In genomic region chr4:3074846-3075651, GRCh38 we compare ENCODE assay signal across 8 cellular contexts. TPM values are rescaled to one million over a fixed set of nuclear protein-coding genes. Genes with fewer than 3 reads are reported as not detected.
A peak's percentile ranks its signal among the peaks of the same experiment; 100 is the strongest.
DNase-seq lines count a peak whose midpoint lies in the region; TF ChIP-seq lines count a peak whose summit lies in the region.

No MANE protein-coding gene starts in this region.

- no peak overlapping the region for H4K8ac ChIP-seq in neuronal stem cell (ENCODE audit: low read depth, low read length)

- peak; percentile 58 to 76 (median 68) for DNase-seq in NCI-H1417 (lab: John Stamatoyannopoulos, UW)
- DNase-seq in NCI-H1417 treated with DMSO at 0.1 percent for 48 hours (lab: John Stamatoyannopoulos, UW): no peak
- DNase-seq in Peyer's patch: peak; percentile 64 to 76 (median 71)
- DNase-seq in activated effector memory CD4-positive, alpha-beta T cell treated with Interleukin-2 at 50 U/mL for 16 hours: peak; percentile 10
- DNase-seq in fibroblast of the conjunctiva (ENCODE audit: low read depth): peak; percentile 17
- peak; percentile 73 for DNase-seq in neuronal stem cell (ENCODE audit: low spot score)
- peak; percentile 64 for DNase-seq in transverse colon

- H3K36me3 ChIP-seq in HUES6 (ENCODE audit: control insufficient read depth, insufficient read depth, low read length) (no peaks in the 10 kb centered on the region), Peyer's patch (no peaks in the 10 kb centered on the region), neuronal stem cell (replicated peaks in 1 of 2; ENCODE audit: control insufficient read depth in 2 of 2, insufficient read depth in 2 of 2, low read length in 2 of 2) (peaks cover 0 to 4% of the 10 kb centered on the region in 2 donors), transverse colon (no peaks in the 10 kb centered on the region)

- in situ Hi-C loops in transverse colon (cut with MboI; ENCODE audit: low pct_ligation_motif_present in 1 of 4, low pct_unique_long_range_greater_than_20kb in 1 of 4, low sequenced_read_pairs in 3 of 4): no loop called here

- H3K4me3 ChIP-seq in HUES6 (ENCODE audit: low read depth, low read length) (peak overlapping the region; percentile 100), Peyer's patch (peak overlapping the region; percentile 74 to 95 (median 86)), neuronal stem cell (ENCODE audit: low read length in 2 of 2) (peak overlapping the region; percentile 89 to 100), transverse colon (peak overlapping the region; percentile 74 to 96 (median 88))

- WGBS in neuronal stem cell (ENCODE audit: extremely low coverage in 2 of 2, insufficient read length in 2 of 2, insufficient replicate concordance in 1 of 2), 2 donors: no CpG with 5 or more reads among the region's 60 CpGs
- WGBS in transverse colon (ENCODE audit: low coverage in 1 of 2), 2 donors: 0% methylated on average over 1 to 33 of the region's 60 CpGs

- no peak overlapping the region for H3K4ac ChIP-seq in neuronal stem cell (ENCODE audit: low read length)

- H2BK15ac ChIP-seq in neuronal stem cell (ENCODE audit: low read length): peak overlapping the region; percentile 56

- peak overlapping the region; percentile 93 for H2AK5ac ChIP-seq in neuronal stem cell (ENCODE audit: low read depth, low read length)

- H3K79me1 ChIP-seq in neuronal stem cell (ENCODE audit: low read depth, low read length): peaks cover 8% of the 10 kb centered on the region

- H3K27ac ChIP-seq in HUES6 (ENCODE audit: low read depth, low read length) (peak overlapping the region; percentile 78), Peyer's patch (peak overlapping the region; percentile 89 to 98 (median 92)), neuronal stem cell (replicated peaks; ENCODE audit: low read length) (peak overlapping the region; percentile 70), transverse colon (peak overlapping the region; percentile 90 to 98 (median 96))

- TF ChIP-seq POLR2A in Peyer's patch (IDR thresholded peaks at IDR 0.05) (peak in 1 of 2 donors; percentile 32), transverse colon (IDR thresholded peaks at IDR 0.05) (peak; percentile 50)

- H2BK5ac ChIP-seq in neuronal stem cell (ENCODE audit: low read length): peak overlapping the region; percentile 85

- peak overlapping the region; percentile 87 for H3K23ac ChIP-seq in neuronal stem cell (ENCODE audit: low read depth, low read length, poor library complexity)

- H3K4me1 ChIP-seq in HUES6 (ENCODE audit: control insufficient read depth, insufficient read depth, low read length): peaks cover 15% of the 10 kb centered on the region; the same call in 1 of the 2 replicates
- peaks cover 0 to 25% (median 13%) of the 10 kb centered on the region in 4 donors for H3K4me1 ChIP-seq in Peyer's patch
- H3K4me1 ChIP-seq in neuronal stem cell (ENCODE audit: control insufficient read depth in 2 of 2, insufficient read depth in 1 of 2, low read depth in 1 of 2, low read length in 2 of 2): peaks cover 6 to 16% of the 10 kb centered on the region in 2 donors
- H3K4me1 ChIP-seq in transverse colon: peaks cover 9 to 25% (median 21%) of the 10 kb centered on the region in 4 donors

- no peak overlapping the region for H3K14ac ChIP-seq in neuronal stem cell (ENCODE audit: low read length)

- no peak overlapping the region for H4K91ac ChIP-seq in neuronal stem cell (ENCODE audit: low read depth, low read length, poor library complexity)

- TF ChIP-seq CTCF in Peyer's patch (IDR thresholded peaks at IDR 0.05) (no peak), transverse colon (IDR thresholded peaks at IDR 0.05) (no peak)

- TF ChIP-seq EP300 in transverse colon (IDR thresholded peaks at IDR 0.05; ENCODE audit: low read depth): no peak

- no peaks in the 10 kb centered on the region for H3K9me3 ChIP-seq in HUES6 (ENCODE audit: control insufficient read depth, insufficient read depth, low read depth, low read length)
- H3K9me3 ChIP-seq in Peyer's patch: no peaks in the 10 kb centered on the region
- H3K9me3 ChIP-seq in neuronal stem cell (replicated peaks in 1 of 2; ENCODE audit: control insufficient read depth in 2 of 2, insufficient read depth in 1 of 2, low read depth in 1 of 2, low read length in 2 of 2): no peaks in the 10 kb centered on the region
- no peaks in the 10 kb centered on the region for H3K9me3 ChIP-seq in transverse colon

- H2BK120ac ChIP-seq in neuronal stem cell (ENCODE audit: low read depth, low read length): no peak overlapping the region

- H3K18ac ChIP-seq in neuronal stem cell (ENCODE audit: low read length): peak overlapping the region; percentile 98

- peaks cover 4% of the 10 kb centered on the region; the same call in 1 of the 2 replicates for H3K27me3 ChIP-seq in HUES6 (ENCODE audit: control insufficient read depth, insufficient read depth, low read length)
- H3K27me3 ChIP-seq in Peyer's patch: no peaks in the 10 kb centered on the region
- H3K27me3 ChIP-seq in neuronal stem cell (ENCODE audit: control insufficient read depth in 3 of 3, insufficient read depth in 3 of 3, low read depth in 1 of 3, low read length in 3 of 3): no peaks in the 10 kb centered on the region
- no peaks in the 10 kb centered on the region for H3K27me3 ChIP-seq in transverse colon

- H2BK12ac ChIP-seq in neuronal stem cell (ENCODE audit: low read length): no peak overlapping the region

- H2AFZ ChIP-seq in neuronal stem cell (ENCODE audit: low read length): peak overlapping the region; percentile 100

- peak overlapping the region; percentile 78 for H3K4me2 ChIP-seq in neuronal stem cell (ENCODE audit: insufficient read depth, low read length, poor library complexity, severe bottlenecking)

- H3K9ac ChIP-seq in HUES6 (ENCODE audit: low read length) (peak overlapping the region; percentile 89), neuronal stem cell (ENCODE audit: low read depth, low read length, poor library complexity) (peak overlapping the region; percentile 97)

- intact Hi-C loops in transverse colon (cut with DNase I; ENCODE audit: low total_unique reads): no loop called here

RNA-seq across cellular contexts. Expression of gene HTT, which starts 0.6 kb away (rescaled TPM):
- 100 to 1,000 TPM in 2 of 4 donors, 10 to 100 TPM in 2; 62.3 to 133 (median 113) TPM for total RNA-seq in Peyer's patch
- 19.4 TPM for polyA plus RNA-seq in neuronal stem cell (2013, experiment 1 of 2)
- polyA plus RNA-seq in neuronal stem cell (2013, experiment 2 of 2): 20.0 TPM
- 100 to 1,000 TPM in 1 of 4 donors, 10 to 100 TPM in 3; 40.0 to 111 (median 79.4) TPM for total RNA-seq in transverse colon

RNA-seq across cellular contexts. Expression of gene HTT-AS, which starts 0.7 kb away (rescaled TPM):
- total RNA-seq in Peyer's patch (not detected), transverse colon (not detected)
- not detected for polyA plus RNA-seq in neuronal stem cell (2013, experiment 1 of 2)
- polyA plus RNA-seq in neuronal stem cell (2013, experiment 2 of 2): not detected
